In the genomic region with DNA sequence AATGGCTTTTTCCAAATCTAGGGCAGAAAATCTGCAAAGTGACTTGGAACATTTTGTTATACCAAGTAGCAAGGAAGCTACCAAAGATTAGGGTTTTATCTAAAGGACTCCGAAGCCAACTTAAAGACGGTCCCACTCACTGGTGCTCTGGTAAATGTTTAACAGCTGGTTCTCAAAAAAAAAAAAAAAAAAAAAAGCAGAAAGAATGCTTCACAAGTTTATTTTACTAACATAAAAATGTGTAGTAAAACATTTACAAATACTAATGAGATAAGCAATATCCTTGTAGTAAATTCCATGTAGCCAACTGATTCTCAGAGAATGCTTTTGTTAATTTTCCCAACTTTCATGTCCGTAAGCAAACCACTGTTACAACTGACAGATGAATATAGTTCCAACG, we compare ENCODE assay signal across 16 cellular contexts.
"Had no signal": no experiment of that assay in that cellular context is flagged by ENCODE, and none has a peak within 500 bp of the region (broad histone marks: within the 10 kb centered on the region; RNA-seq: fewer than 3 reads in every experiment).

No MANE protein-coding gene starts in this region.

- DNase-seq: activated CD4-positive, alpha-beta T cell treated with anti-CD3 and anti-CD28 coated beads, Interleukin-2, amount 50 U/mL, for 48 hours; activated gamma-delta T cell treated with Interleukin-2 at 50 U/mL for 16 hours; activated naive CD8-positive, alpha-beta T cell treated with anti-CD3 and anti-CD28 coated beads for 36 hours; activated T-cell treated with anti-CD3 and anti-CD28 coated beads, Interleukin-2, amount 50 U/mL, for 72 hours; cerebellar nuclear complex; endodermal cell; heart right ventricle; naive thymus-derived CD8-positive, alpha-beta T cell; stimulated activated CD4-positive, alpha-beta T cell treated with anti-CD3 and anti-CD28 coated beads, Interleukin-4, amount 100 ng/mL, for 24 hours; upper lobe of right lung had no signal

- H3K27ac ChIP-seq: esophagus muscularis mucosa, heart right ventricle, prostate gland, upper lobe of right lung had no signal

- H3K4me3 ChIP-seq: esophagus muscularis mucosa, heart right ventricle, prostate gland, upper lobe of right lung had no signal

- H3K4me3 Mint-ChIP-seq: activated naive CD8-positive, alpha-beta T cell treated with anti-CD3 and anti-CD28 coated beads for 36 hours; activated T-cell treated with anti-CD3 and anti-CD28 coated beads, Interleukin-2, amount 50 U/mL, for 72 hours; endodermal cell; naive thymus-derived CD8-positive, alpha-beta T cell; stimulated activated naive CD8-positive, alpha-beta T cell treated with anti-CD3 and anti-CD28 coated beads, Interleukin-15, Interleukin-2, amounts not matched to agents 100 ng/mL and 50 ng/mL, for 24 hours; T-helper 2 cell treated with Interferon-gamma antibody and Interleukin-4, amounts not matched to agents 5 μg/mL and 100 μg/mL, for 36 hours had no signal

- H3K9me3 ChIP-seq: prostate gland had no signal

- H3K36me3 ChIP-seq: esophagus muscularis mucosa, heart right ventricle, prostate gland, upper lobe of right lung had no signal

- H3K27me3 Mint-ChIP-seq: activated naive CD8-positive, alpha-beta T cell treated with anti-CD3 and anti-CD28 coated beads for 36 hours; naive thymus-derived CD8-positive, alpha-beta T cell; stimulated activated naive CD8-positive, alpha-beta T cell treated with anti-CD3 and anti-CD28 coated beads, Interleukin-15, Interleukin-2, amounts not matched to agents 100 ng/mL and 50 ng/mL, for 24 hours had no signal

- ATAC-seq: activated CD4-positive, CD25-positive, alpha-beta regulatory T cell treated with anti-CD3 and anti-CD28 coated beads, Interleukin-2, amount 50 U/mL, for 24 hours; activated T-cell treated with anti-CD3 and anti-CD28 coated beads, Interleukin-2, amount 50 U/mL, for 72 hours; heart right ventricle; naive thymus-derived CD8-positive, alpha-beta T cell; sciatic nerve had no signal

- H3K4me1 ChIP-seq: prostate gland had no signal

- H3K27me3 ChIP-seq: esophagus muscularis mucosa, heart right ventricle, upper lobe of right lung had no signal

- H3K27ac Mint-ChIP-seq: activated naive CD8-positive, alpha-beta T cell treated with anti-CD3 and anti-CD28 coated beads for 36 hours; activated T-cell treated with anti-CD3 and anti-CD28 coated beads, Interleukin-2, amount 50 U/mL, for 72 hours; stimulated activated naive CD8-positive, alpha-beta T cell treated with anti-CD3 and anti-CD28 coated beads, Interleukin-15, Interleukin-2, amounts not matched to agents 100 ng/mL and 50 ng/mL, for 24 hours; T-helper 2 cell treated with Interferon-gamma antibody and Interleukin-4, amounts not matched to agents 5 μg/mL and 100 μg/mL, for 36 hours had no signal
